18 cellular contexts compared by ENCODE assay signal in the genomic region with DNA sequence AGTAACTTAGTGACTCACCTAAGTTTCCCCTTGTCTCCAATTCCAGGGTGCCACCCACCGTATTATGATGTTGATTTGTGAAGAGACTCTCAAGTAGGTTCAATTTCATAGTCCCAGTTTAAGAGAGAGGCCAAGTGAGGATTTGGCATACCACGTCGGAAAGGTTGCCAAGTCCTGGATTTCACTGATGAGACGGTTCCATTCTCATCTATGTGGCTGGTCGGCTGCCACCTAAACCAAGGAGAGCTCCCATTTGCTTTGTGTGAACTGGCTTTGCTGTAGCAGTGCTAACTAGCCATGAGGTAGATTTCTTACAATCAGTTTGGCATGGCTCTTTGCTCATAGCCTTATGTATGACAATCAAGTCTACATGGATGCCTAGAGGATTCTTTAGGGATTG.
"Had no signal": no experiment of that assay in that cellular context is flagged by ENCODE, and none has a peak within 500 bp of the region (broad histone marks: within the 10 kb centered on the region; RNA-seq: fewer than 3 reads in every experiment).

No MANE protein-coding gene starts in this region.

- FAIRE-seq: kidney, small intestine had no signal

- DNase-seq: colonic mucosa; dermis blood vessel endothelial cell; erythroblast; foreskin keratinocyte; head of caudate nucleus; immature natural killer cell; kidney; left cardiac atrium; left ventricle myocardium inferior; lower lobe of right lung; midbrain; nucleus accumbens; ovary; right cardiac atrium; small intestine; stimulated activated CD4-positive, alpha-beta T cell treated with anti-CD3 and anti-CD28 coated beads, Interleukin-12 subunit alpha, Interleukin-12 subunit beta, amount 100 ng/mL, for 4 hours; stimulated activated naive CD4-positive, alpha-beta T cell; trophoblast cell had no signal
